ENCODE assay signal across 1 cellular context in genomic region chr6:144159231-144159630, GRCh38.
TF ChIP-seq lines count a peak whose summit lies in the region.

No MANE protein-coding gene starts in this region.

TF ChIP-seq in HepG2, 621 proteins besides CTCF, POLR2A, EP300 and RAD21 (continued from another document):
- no peak for TF ChIP-seq ZFYVE20 (CRISPR knock-in tag; IDR thresholded peaks at IDR 0.05; ENCODE audit: borderline replicate concordance, low read depth)
- TF ChIP-seq ZNF354B (CRISPR knock-in tag; IDR thresholded peaks at IDR 0.05) = no peak
- no peak for TF ChIP-seq HOMEZ (CRISPR knock-in tag; IDR thresholded peaks at IDR 0.05; ENCODE audit: low read depth)
- no peak for TF ChIP-seq IKZF5 (CRISPR knock-in tag; IDR thresholded peaks at IDR 0.05)
- TF ChIP-seq ZBTB42 (CRISPR knock-in tag; IDR thresholded peaks at IDR 0.05) = no peak
- TF ChIP-seq ZBTB21 (CRISPR knock-in tag; IDR thresholded peaks at IDR 0.05) = no peak
